In genomic region chr4:20124317-20125026, GRCh38 we compare ENCODE assay signal across 30 cellular contexts.
"Had no signal": no experiment of that assay in that cellular context is flagged by ENCODE, and none has a peak within 500 bp of the region (broad histone marks: within the 10 kb centered on the region; RNA-seq: fewer than 3 reads in every experiment).

No MANE protein-coding gene starts in this region.

- H3K36me3 ChIP-seq: adrenal gland, colonic mucosa, esophagus squamous epithelium, gastroesophageal sphincter, WERI-Rb-1 had no signal

- H3K9me3 ChIP-seq: adrenal gland, body of pancreas, colonic mucosa, esophagus squamous epithelium, gastroesophageal sphincter had no signal

- H3K4me1 ChIP-seq: adrenal gland, body of pancreas, colonic mucosa, esophagus squamous epithelium, gastroesophageal sphincter had no signal

- DNase-seq: activated B cell treated with CpG ODN at 0.5 μM for 24 hours; activated CD4-positive, alpha-beta T cell treated with anti-CD3 and anti-CD28 coated beads for 48 hours; activated CD4-positive, alpha-beta T cell treated with anti-CD3 and anti-CD28 coated beads, Interleukin-2, amount 50 U/mL, for 1 hour; activated CD4-positive, alpha-beta T cell treated with anti-CD3 and anti-CD28 coated beads, Interleukin-2, amount 50 U/mL, for 48 hours; activated CD8-positive, alpha-beta memory T cell treated with anti-CD3 and anti-CD28 coated beads, Interleukin-2, amount 10 ng/mL, durations not matched to agents 7 days and 5 days; activated CD8-positive, alpha-beta memory T cell treated with anti-CD3 and anti-CD28 coated beads, Interleukin-2, amount 50 U/mL, for 4 hours; activated CD8-positive, alpha-beta T cell treated with anti-CD3 and anti-CD28 coated beads for 36 hours; activated effector memory CD4-positive, alpha-beta T cell treated with anti-CD3 and anti-CD28 coated beads, Interleukin-2, amount 50 U/mL, for 16 hours; activated naive CD4-positive, alpha-beta T cell treated with anti-CD3 and anti-CD28 coated beads for 36 hours; activated naive CD8-positive, alpha-beta T cell treated with anti-CD3 and anti-CD28 coated beads for 36 hours; activated naive CD8-positive, alpha-beta T cell treated with anti-CD3 and anti-CD28 coated beads, Interleukin-2, amount 50 U/mL, for 24 hours; activated T-cell treated with anti-CD3 and anti-CD28 coated beads, Interleukin-2, amount 50 U/mL, for 1 hour; activated T-cell treated with anti-CD3 and anti-CD28 coated beads, Interleukin-2, amount 50 U/mL, for 48 hours; adrenal gland; amygdala; aorta; body of pancreas; central memory CD4-positive, alpha-beta T cell; cerebellar nuclear complex; colonic mucosa; effector CD8-positive, alpha-beta T cell; esophagus squamous epithelium; foreskin melanocyte; T-helper 1 cell; T-helper 17 cell; T1000; WERI-Rb-1 had no signal

- H3K27me3 ChIP-seq: adrenal gland, body of pancreas, colonic mucosa, esophagus squamous epithelium, gastroesophageal sphincter had no signal

- H3K4me3 ChIP-seq: adrenal gland, body of pancreas, colonic mucosa, esophagus squamous epithelium, gastroesophageal sphincter had no signal

- ATAC-seq: activated CD4-positive, CD25-positive, alpha-beta regulatory T cell treated with anti-CD3 and anti-CD28 coated beads, Interleukin-2, amount 50 U/mL, for 24 hours; activated CD8-positive, alpha-beta memory T cell treated with anti-CD3 and anti-CD28 coated beads, Interleukin-2, amount 10 ng/mL, durations not matched to agents 7 days and 5 days; activated CD8-positive, alpha-beta T cell treated with anti-CD3 and anti-CD28 coated beads for 36 hours; activated naive CD8-positive, alpha-beta T cell treated with anti-CD3 and anti-CD28 coated beads, Interleukin-2, amount 50 U/mL, for 24 hours; body of pancreas; gastroesophageal sphincter; T-helper 17 cell had no signal

- H3K27ac ChIP-seq: adrenal gland, body of pancreas, colonic mucosa, epithelial cell of prostate, esophagus squamous epithelium, gastroesophageal sphincter, WERI-Rb-1 had no signal
